Comparison of ENCODE assay signal across 1 cellular context in the genomic region with DNA sequence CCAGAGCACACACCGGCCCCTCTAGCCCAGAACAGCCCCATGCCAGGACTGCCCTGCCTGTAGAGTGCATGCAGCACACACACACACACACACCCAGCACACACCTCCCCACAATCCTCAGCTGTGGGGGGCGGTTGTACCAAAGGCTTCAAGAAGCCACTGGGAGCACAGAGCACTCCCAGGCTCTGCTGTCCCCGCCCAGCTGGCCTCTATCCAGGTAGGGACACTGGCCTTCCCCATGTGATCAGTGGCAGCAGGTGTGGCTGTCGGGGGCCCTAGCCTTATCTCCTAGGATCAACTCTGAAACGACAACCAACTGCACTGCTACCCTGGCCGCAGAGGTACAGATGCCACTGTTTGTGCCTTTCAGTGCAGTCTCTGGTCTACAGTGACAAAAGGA.
TF ChIP-seq lines count a peak whose summit lies in the region.

No MANE protein-coding gene starts in this region.

TF ChIP-seq in K562, 482 proteins besides CTCF, POLR2A, EP300 and RAD21:
- 0 out of 2 replicates have a peak, but pooled peaks have one; percentile 5 for TF ChIP-seq RBFOX2 (IDR thresholded peaks at IDR 0.05; ENCODE audit: low read depth, low read length)
- no peak for TF ChIP-seq HNRNPLL (IDR thresholded peaks at IDR 0.05; ENCODE audit: low read depth, low read length, poor library complexity, severe bottlenecking)
- TF ChIP-seq NFE2 (IDR thresholded peaks at IDR 0.05; ENCODE audit: low read depth): no peak
